ENCODE assay signal across 1 cellular context in genomic region chr6:147479857-147480256, GRCh38.
TF ChIP-seq lines count a peak whose summit lies in the region.

No MANE protein-coding gene starts in this region.

TF ChIP-seq in K562, 482 proteins besides CTCF, POLR2A, EP300 and RAD21 (continued from another document):
- no peak for TF ChIP-seq BRF2 (IDR thresholded peaks at IDR 0.05; ENCODE audit: borderline replicate concordance, insufficient read depth, insufficient read length)
- no peak for TF ChIP-seq SNAPC5 (CRISPR knock-in tag; IDR thresholded peaks at IDR 0.05)
- no peak for TF ChIP-seq BRD4 (IDR thresholded peaks at IDR 0.05)
TF ChIP-seq in K562: peak in this region for 24.
